ENCODE assay signal across 2 cellular contexts in the genomic region with DNA sequence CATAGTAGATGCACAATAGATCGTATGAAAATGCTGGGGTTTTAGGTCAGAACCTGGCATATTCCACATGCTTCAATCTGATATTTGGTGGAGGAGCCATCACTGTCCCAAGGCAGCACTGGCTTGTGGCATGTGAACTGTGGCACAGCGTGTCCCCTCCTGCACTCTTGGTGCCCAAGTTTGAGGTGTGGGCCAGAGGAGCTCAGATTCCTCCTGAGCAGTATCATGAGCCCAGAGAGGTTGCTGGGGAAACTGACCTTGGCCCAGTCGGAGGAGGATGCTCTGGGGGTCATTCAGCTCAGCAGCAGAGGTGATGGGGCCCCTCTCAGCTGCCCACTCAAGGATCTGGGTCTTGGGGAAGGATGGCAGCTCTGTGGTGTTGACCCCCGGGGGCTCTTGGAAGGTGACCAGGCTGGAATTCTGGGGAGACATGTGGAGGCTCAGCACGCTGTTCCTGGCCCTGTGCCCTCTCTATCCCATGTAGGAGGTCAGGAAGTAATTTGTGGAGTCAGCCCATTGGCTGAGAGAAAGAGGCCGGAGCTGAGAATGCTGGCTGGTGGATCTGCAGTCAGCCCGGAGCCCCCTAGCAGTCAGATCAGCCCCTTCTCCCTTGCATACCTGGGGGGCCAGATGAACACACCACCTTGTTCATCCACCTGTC.
TF ChIP-seq lines count a peak whose summit lies in the region.

No MANE protein-coding gene starts in this region.

TF ChIP-seq in HEK293, 187 proteins besides CTCF, POLR2A, EP300 and RAD21:
- TF ChIP-seq SP2 (tag by site-specific recombination; IDR thresholded peaks at IDR 0.05) (no peak), ZNF664 (tag by site-specific recombination; IDR thresholded peaks at IDR 0.05) (0 out of 2 replicates have a peak, but pooled peaks have one; percentile 7)
TF ChIP-seq in HEK293: peak in this region for 1.

TF ChIP-seq in K562, 482 proteins besides CTCF, POLR2A, EP300 and RAD21:
- TF ChIP-seq LCOR (CRISPR knock-in tag; IDR thresholded peaks at IDR 0.05) = 0 out of 2 replicates have a peak, but pooled peaks have one; percentile 11
- TF ChIP-seq FOXJ2 (tag; IDR thresholded peaks at IDR 0.05) = no peak
